Comparison of ENCODE assay signal across 9 cellular contexts in the genomic region with DNA sequence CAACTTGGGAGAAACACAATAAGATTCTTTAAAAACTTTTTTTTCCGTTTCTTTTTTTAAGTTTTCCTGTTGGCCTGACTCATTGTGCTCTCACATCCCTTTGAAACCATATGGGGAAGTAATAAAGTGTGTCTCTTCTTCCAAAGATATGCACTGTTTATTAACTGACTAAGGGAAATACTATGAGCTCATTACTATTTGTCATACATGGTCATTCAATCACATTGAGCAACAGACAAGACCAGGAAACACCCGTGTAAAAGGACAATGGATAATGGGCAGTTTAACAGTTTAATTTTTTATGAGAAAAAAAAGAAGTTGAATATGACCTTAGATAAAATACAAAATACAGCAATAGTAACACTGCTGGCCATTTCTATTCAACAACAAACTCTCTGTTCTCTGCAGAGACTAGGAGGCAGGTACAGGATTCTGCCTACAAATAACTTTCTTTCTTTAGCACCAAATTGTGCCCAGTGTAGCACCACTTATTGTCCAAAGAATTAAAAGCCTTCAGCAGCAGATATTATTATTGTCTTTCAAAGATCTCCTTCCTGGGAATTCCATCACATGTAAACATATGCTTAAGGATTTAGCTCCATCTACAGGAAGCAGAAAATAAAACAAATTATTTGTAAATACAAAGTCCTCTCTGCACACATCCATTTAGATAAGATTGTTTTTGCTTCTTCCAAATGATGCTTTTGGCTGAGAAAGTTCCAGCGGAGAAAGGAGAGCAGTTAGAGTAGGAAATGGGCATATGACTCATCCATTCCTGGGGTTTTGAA. TPM values are rescaled to one million over a fixed set of nuclear protein-coding genes. Genes with fewer than 3 reads are reported as not detected.
DNase-seq lines count a peak whose midpoint lies in the region; ATAC-seq, FAIRE-seq and TF ChIP-seq lines count a peak whose summit lies in the region.
"Had no signal": no experiment of that assay in that cellular context is flagged by ENCODE, and none has a peak within 500 bp of the region (broad histone marks: within the 10 kb centered on the region; RNA-seq: fewer than 3 reads in every experiment).

No MANE protein-coding gene starts in this region.

- intact Hi-C loops in psoas muscle (cut with DNase I): loop anchor here (2.0 to 5.0 kb wide), 2 partner anchors 1534 to 1574 kb away; no protein-coding TSS in a partner anchor

- H3K36me3 ChIP-seq in psoas muscle (ENCODE audit: insufficient read depth in 1 of 2, low read depth in 1 of 2) (no peaks in the 10 kb centered on the region), WERI-Rb-1 (no peaks in the 10 kb centered on the region)

- peak; percentile 89 for FAIRE-seq in H54 (lab: Jason Lieb, UNC)

- H3K27ac ChIP-seq in psoas muscle (peak overlapping the region; percentile 65), WERI-Rb-1 (no peak overlapping the region)
- H3K27ac ChIP-seq: SK-N-MC had no signal

- 30 to 37% (median 31%) methylated on average over 3 of the region's 3 CpGs for WGBS in psoas muscle, 3 donors

- ATAC-seq in psoas muscle (peak; percentile 71 to 75 (median 72)), GM19023 (IDR thresholded peaks at IDR 0.05; ENCODE audit: unreplicated experiment) (no peak), HG03025 (IDR thresholded peaks at IDR 0.05; ENCODE audit: low FRiP score, unreplicated experiment) (no peak)

- TF ChIP-seq CTCF in fibroblast of the aortic adventitia (IDR thresholded peaks at IDR 0.05; ENCODE audit: insufficient read depth, low read length): peak; percentile 27
- TF ChIP-seq CTCF in psoas muscle (IDR thresholded peaks at IDR 0.05): peak; percentile 58
- no peak for TF ChIP-seq CTCF in WERI-Rb-1 (IDR thresholded peaks at IDR 0.05; ENCODE audit: low read depth, low read length)

- H3K4me3 ChIP-seq in fibroblast of the aortic adventitia (ENCODE audit: low read depth, low read length): no peak overlapping the region
- no peak overlapping the region for H3K4me3 ChIP-seq in psoas muscle
- H3K4me3 ChIP-seq in WERI-Rb-1 (ENCODE audit: low read depth, low read length): no peak overlapping the region
- H3K4me3 ChIP-seq: SK-N-MC had no signal

- H3K4me1 ChIP-seq in psoas muscle: peaks cover 53% of the 10 kb centered on the region

- H3K9me3 ChIP-seq in psoas muscle (no peaks in the 10 kb centered on the region), WERI-Rb-1 (ENCODE audit: severe bottlenecking) (no peaks in the 10 kb centered on the region)

- H3K27me3 ChIP-seq in psoas muscle (ENCODE audit: insufficient read depth in 3 of 3, low read length in 2 of 3) (no peaks in the 10 kb centered on the region), WERI-Rb-1 (ENCODE audit: insufficient read depth, low read depth, severe bottlenecking) (no peaks in the 10 kb centered on the region)

- no peak for TF ChIP-seq POLR2A in H54 (IDR thresholded peaks at IDR 0.05; ENCODE audit: low read depth, low read length)

- no peak for DNase-seq in H54 (ENCODE audit: insufficient read length, low spot score)
- peak; percentile 96 for DNase-seq in RKO (ENCODE audit: low spot score)
- peak; percentile 97 for DNase-seq in fibroblast of the aortic adventitia (ENCODE audit: low read depth)
- no peak for DNase-seq in psoas muscle
- DNase-seq in activated CD4-positive, alpha-beta T cell treated with anti-CD3 and anti-CD28 coated beads for 1 hour: no peak
- DNase-seq in WERI-Rb-1: no peak

RNA-seq across cellular contexts. Expression of a gene that starts 55.0 kb away (rescaled TPM):
- 1.3 and 4.6 TPM in 2 replicates for total RNA-seq in fibroblast of the aortic adventitia (ENCODE audit: low replicate concordance)
- total RNA-seq in psoas muscle: 1 to 10 TPM; 1.8 to 5.1 (median 3.4) TPM
- polyA plus RNA-seq in psoas muscle: 1 to 10 TPM in 1 of 3 donors, under 1 TPM in 2; 0.65 to 1.8 (median 0.73) TPM

Comparison
In these comparisons a context has a peak if more than half of its experiments do, and no peak if none do; other contexts are left out.
1. DNase-seq: peak in RKO (single experiment) and fibroblast of the aortic adventitia (single experiment); none in H54 (single experiment), psoas muscle (0 of 2), activated CD4-positive, alpha-beta T cell treated with anti-CD3 and anti-CD28 coated beads for 1 hour (single experiment) and WERI-Rb-1 (single experiment).
2. ATAC-seq: peak in psoas muscle (4 of 4); none in GM19023 (single experiment) and HG03025 (single experiment).